In genomic region chr12:124509676-124510300, GRCh38 we compare ENCODE assay signal across 1 cellular context.
TF ChIP-seq lines count a peak whose summit lies in the region.

No MANE protein-coding gene starts in this region.

TF ChIP-seq in HepG2, 621 proteins besides CTCF, POLR2A, EP300 and RAD21 (continued from another document and continues in another):
- TF ChIP-seq NFE2L1 (CRISPR knock-in tag; IDR thresholded peaks at IDR 0.05; ENCODE audit: borderline replicate concordance) (no peak), HIVEP1 (CRISPR knock-in tag; IDR thresholded peaks at IDR 0.05) (no peak), RAD51 (IDR thresholded peaks at IDR 0.05; ENCODE audit: borderline replicate concordance) (no peak), ZBTB14 (CRISPR knock-in tag; IDR thresholded peaks at IDR 0.05) (no peak), SNAI1 (CRISPR knock-in tag; IDR thresholded peaks at IDR 0.05; ENCODE audit: borderline replicate concordance) (no peak), ZNF557 (CRISPR knock-in tag; IDR thresholded peaks at IDR 0.05) (no peak), RFXAP (CRISPR knock-in tag; IDR thresholded peaks at IDR 0.05; ENCODE audit: borderline replicate concordance) (no peak), NCOA5 (CRISPR knock-in tag; IDR thresholded peaks at IDR 0.05) (no peak), ZNF260 (CRISPR knock-in tag; IDR thresholded peaks at IDR 0.05; ENCODE audit: borderline replicate concordance, low read depth) (no peak), ZNF20 (CRISPR knock-in tag; IDR thresholded peaks at IDR 0.05) (no peak), CC2D1A (CRISPR knock-in tag; IDR thresholded peaks at IDR 0.05) (no peak), MAFK (conservative IDR thresholded peaks at IDR 0.05 in 1 of 2, IDR thresholded peaks at IDR 0.05 in 1 of 2; ENCODE audit: low read length in 2 of 2) (no peak), ZNF124 (CRISPR knock-in tag; IDR thresholded peaks at IDR 0.05) (no peak), ZNF614 (CRISPR knock-in tag; IDR thresholded peaks at IDR 0.05; ENCODE audit: borderline replicate concordance) (peak; percentile 61; the same call in 1 of the 2 replicates), REL (CRISPR knock-in tag; conservative IDR thresholded peaks at IDR 0.05) (no peak), ZSCAN20 (CRISPR knock-in tag; IDR thresholded peaks at IDR 0.05; ENCODE audit: borderline replicate concordance) (no peak), SRSF9 (IDR thresholded peaks at IDR 0.05; ENCODE audit: borderline replicate concordance, insufficient read depth, low read depth, low read length, poor library complexity, severe bottlenecking) (no peak), CREM (IDR thresholded peaks at IDR 0.05) (no peak), CREM (CRISPR knock-in tag; IDR thresholded peaks at IDR 0.05) (no peak), NKX3-1 (CRISPR knock-in tag; IDR thresholded peaks at IDR 0.05) (no peak), ZNF33B (CRISPR knock-in tag; IDR thresholded peaks at IDR 0.05) (no peak), ZNF704 (CRISPR knock-in tag; IDR thresholded peaks at IDR 0.05; ENCODE audit: borderline replicate concordance) (no peak), ZBTB8A (CRISPR knock-in tag; IDR thresholded peaks at IDR 0.05; ENCODE audit: borderline replicate concordance, low read depth) (no peak), SNAPC2 (CRISPR knock-in tag; IDR thresholded peaks at IDR 0.05) (0 out of 2 replicates have a peak, but pooled peaks have one; percentile 55), ATF6 (CRISPR knock-in tag; conservative IDR thresholded peaks at IDR 0.05) (no peak), KLF6 (CRISPR knock-in tag; IDR thresholded peaks at IDR 0.05) (no peak), ZBTB38 (CRISPR knock-in tag; IDR thresholded peaks at IDR 0.05) (no peak; the same call in 1 of the 2 replicates), HOMEZ (CRISPR knock-in tag; IDR thresholded peaks at IDR 0.05; ENCODE audit: low read depth) (no peak), GTF2F1 (IDR thresholded peaks at IDR 0.05; ENCODE audit: low read length) (no peak), MATR3 (CRISPR knock-in tag; IDR thresholded peaks at IDR 0.05) (no peak)
- TF ChIP-seq, protein P1, sequence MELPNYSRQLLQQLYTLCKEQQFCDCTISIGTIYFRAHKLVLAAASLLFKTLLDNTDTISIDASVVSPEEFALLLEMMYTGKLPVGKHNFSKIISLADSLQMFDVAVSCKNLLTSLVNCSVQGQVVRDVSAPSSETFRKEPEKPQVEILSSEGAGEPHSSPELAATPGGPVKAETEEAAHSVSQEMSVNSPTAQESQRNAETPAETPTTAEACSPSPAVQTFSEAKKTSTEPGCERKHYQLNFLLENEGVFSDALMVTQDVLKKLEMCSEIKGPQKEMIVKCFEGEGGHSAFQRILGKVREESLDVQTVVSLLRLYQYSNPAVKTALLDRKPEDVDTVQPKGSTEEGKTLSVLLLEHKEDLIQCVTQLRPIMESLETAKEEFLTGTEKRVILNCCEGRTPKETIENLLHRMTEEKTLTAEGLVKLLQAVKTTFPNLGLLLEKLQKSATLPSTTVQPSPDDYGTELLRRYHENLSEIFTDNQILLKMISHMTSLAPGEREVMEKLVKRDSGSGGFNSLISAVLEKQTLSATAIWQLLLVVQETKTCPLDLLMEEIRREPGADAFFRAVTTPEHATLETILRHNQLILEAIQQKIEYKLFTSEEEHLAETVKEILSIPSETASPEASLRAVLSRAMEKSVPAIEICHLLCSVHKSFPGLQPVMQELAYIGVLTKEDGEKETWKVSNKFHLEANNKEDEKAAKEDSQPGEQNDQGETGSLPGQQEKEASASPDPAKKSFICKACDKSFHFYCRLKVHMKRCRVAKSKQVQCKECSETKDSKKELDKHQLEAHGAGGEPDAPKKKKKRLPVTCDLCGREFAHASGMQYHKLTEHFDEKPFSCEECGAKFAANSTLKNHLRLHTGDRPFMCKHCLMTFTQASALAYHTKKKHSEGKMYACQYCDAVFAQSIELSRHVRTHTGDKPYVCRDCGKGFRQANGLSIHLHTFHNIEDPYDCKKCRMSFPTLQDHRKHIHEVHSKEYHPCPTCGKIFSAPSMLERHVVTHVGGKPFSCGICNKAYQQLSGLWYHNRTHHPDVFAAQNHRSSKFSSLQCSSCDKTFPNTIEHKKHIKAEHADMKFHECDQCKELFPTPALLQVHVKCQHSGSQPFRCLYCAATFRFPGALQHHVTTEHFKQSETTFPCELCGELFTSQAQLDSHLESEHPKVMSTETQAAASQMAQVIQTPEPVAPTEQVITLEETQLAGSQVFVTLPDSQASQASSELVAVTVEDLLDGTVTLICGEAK (IDR thresholded peaks at IDR 0.05), result no peak
- TF ChIP-seq, protein P1 (CRISPR knock-in tag; IDR thresholded peaks at IDR 0.05), result no peak
- TF ChIP-seq, protein P2, sequence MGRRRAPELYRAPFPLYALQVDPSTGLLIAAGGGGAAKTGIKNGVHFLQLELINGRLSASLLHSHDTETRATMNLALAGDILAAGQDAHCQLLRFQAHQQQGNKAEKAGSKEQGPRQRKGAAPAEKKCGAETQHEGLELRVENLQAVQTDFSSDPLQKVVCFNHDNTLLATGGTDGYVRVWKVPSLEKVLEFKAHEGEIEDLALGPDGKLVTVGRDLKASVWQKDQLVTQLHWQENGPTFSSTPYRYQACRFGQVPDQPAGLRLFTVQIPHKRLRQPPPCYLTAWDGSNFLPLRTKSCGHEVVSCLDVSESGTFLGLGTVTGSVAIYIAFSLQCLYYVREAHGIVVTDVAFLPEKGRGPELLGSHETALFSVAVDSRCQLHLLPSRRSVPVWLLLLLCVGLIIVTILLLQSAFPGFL (CRISPR knock-in tag; IDR thresholded peaks at IDR 0.05), result no peak
- TF ChIP-seq, protein P3, sequence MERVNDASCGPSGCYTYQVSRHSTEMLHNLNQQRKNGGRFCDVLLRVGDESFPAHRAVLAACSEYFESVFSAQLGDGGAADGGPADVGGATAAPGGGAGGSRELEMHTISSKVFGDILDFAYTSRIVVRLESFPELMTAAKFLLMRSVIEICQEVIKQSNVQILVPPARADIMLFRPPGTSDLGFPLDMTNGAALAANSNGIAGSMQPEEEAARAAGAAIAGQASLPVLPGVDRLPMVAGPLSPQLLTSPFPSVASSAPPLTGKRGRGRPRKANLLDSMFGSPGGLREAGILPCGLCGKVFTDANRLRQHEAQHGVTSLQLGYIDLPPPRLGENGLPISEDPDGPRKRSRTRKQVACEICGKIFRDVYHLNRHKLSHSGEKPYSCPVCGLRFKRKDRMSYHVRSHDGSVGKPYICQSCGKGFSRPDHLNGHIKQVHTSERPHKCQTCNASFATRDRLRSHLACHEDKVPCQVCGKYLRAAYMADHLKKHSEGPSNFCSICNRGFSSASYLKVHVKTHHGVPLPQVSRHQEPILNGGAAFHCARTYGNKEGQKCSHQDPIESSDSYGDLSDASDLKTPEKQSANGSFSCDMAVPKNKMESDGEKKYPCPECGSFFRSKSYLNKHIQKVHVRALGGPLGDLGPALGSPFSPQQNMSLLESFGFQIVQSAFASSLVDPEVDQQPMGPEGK (CRISPR knock-in tag; IDR thresholded peaks at IDR 0.05), result peak; percentile 79; the same call in 1 of the 2 replicates
- TF ChIP-seq, protein P4, sequence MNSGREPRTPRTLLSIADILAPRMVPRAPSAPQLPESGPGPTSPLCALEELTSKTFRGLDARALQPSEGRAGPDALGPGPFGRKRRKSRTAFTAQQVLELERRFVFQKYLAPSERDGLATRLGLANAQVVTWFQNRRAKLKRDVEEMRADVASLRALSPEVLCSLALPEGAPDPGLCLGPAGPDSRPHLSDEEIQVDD (CRISPR knock-in tag; IDR thresholded peaks at IDR 0.05; ENCODE audit: borderline replicate concordance), result no peak
- TF ChIP-seq, protein P5, sequence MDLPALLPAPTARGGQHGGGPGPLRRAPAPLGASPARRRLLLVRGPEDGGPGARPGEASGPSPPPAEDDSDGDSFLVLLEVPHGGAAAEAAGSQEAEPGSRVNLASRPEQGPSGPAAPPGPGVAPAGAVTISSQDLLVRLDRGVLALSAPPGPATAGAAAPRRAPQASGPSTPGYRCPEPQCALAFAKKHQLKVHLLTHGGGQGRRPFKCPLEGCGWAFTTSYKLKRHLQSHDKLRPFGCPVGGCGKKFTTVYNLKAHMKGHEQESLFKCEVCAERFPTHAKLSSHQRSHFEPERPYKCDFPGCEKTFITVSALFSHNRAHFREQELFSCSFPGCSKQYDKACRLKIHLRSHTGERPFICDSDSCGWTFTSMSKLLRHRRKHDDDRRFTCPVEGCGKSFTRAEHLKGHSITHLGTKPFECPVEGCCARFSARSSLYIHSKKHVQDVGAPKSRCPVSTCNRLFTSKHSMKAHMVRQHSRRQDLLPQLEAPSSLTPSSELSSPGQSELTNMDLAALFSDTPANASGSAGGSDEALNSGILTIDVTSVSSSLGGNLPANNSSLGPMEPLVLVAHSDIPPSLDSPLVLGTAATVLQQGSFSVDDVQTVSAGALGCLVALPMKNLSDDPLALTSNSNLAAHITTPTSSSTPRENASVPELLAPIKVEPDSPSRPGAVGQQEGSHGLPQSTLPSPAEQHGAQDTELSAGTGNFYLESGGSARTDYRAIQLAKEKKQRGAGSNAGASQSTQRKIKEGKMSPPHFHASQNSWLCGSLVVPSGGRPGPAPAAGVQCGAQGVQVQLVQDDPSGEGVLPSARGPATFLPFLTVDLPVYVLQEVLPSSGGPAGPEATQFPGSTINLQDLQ (CRISPR knock-in tag; IDR thresholded peaks at IDR 0.05), result peak; percentile 76; the same call in 1 of the 2 replicates
- TF ChIP-seq, protein P6, sequence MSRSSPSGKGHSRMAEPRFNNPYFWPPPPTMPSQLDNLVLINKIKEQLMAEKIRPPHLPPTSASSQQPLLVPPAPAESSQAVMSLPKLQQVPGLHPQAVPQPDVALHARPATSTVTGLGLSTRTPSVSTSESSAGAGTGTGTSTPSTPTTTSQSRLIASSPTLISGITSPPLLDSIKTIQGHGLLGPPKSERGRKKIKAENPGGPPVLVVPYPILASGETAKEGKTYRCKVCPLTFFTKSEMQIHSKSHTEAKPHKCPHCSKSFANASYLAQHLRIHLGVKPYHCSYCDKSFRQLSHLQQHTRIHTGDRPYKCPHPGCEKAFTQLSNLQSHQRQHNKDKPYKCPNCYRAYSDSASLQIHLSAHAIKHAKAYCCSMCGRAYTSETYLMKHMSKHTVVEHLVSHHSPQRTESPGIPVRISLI (CRISPR knock-in tag; IDR thresholded peaks at IDR 0.05; ENCODE audit: borderline replicate concordance), result peak; percentile 59; the same call in 1 of the 2 replicates
